ENCODE assay signal across 27 cellular contexts in the genomic region with DNA sequence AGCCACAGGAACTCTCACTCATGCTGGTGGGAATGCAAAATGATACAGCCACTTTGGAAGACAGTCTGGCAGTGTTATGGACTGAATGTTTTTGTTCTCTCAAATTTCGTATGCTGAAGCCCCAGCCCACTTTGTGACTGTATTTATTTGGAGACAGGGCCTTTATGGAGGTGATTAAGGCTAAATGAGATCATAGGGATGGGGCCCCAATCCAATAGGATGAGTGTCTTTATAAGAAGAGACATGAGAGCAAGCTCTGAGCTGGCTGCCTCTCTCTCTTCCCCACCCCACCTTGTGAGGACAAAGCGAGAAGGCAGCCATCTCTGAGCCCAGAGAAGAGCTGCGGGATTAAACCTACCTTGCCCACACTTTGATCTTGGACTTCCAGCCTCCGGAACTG.
"Had no signal": no experiment of that assay in that cellular context is flagged by ENCODE, and none has a peak within 500 bp of the region (broad histone marks: within the 10 kb centered on the region; RNA-seq: fewer than 3 reads in every experiment).

No MANE protein-coding gene starts in this region.

- H3K36me3 ChIP-seq: colonic mucosa, esophagus muscularis mucosa, esophagus squamous epithelium, gastrocnemius medialis, gastroesophageal sphincter, heart left ventricle had no signal

- H3K9me3 ChIP-seq: colonic mucosa had no signal

- FAIRE-seq: colon, endometrium, endothelial cell of umbilical vein, frontal cortex had no signal

- H3K4me3 ChIP-seq: colonic mucosa, coronary artery, dorsolateral prefrontal cortex, esophagus muscularis mucosa, esophagus squamous epithelium, gastrocnemius medialis, gastroesophageal sphincter, heart left ventricle had no signal

- H3K4me1 ChIP-seq: colonic mucosa, foreskin keratinocyte, gastrocnemius medialis had no signal

- H3K27me3 ChIP-seq: colonic mucosa, dorsolateral prefrontal cortex, esophagus squamous epithelium, foreskin keratinocyte, gastrocnemius medialis, gastroesophageal sphincter, heart left ventricle had no signal

- ATAC-seq: effector memory CD8-positive, alpha-beta T cell; esophagus mucosa; foreskin keratinocyte; gastrocnemius medialis; gastroesophageal sphincter; heart left ventricle had no signal

- H3K27ac ChIP-seq: colonic mucosa, coronary artery, dorsolateral prefrontal cortex, epithelial cell of prostate, esophagus muscularis mucosa, esophagus squamous epithelium, foreskin keratinocyte, gastrocnemius medialis, gastroesophageal sphincter, heart left ventricle had no signal

- DNase-seq: colonic mucosa; cortex of kidney; dermis blood vessel endothelial cell; dorsolateral prefrontal cortex; effector CD4-positive, alpha-beta T cell; effector CD8-positive, alpha-beta T cell; effector memory CD4-positive, alpha-beta T cell; effector memory CD8-positive, alpha-beta T cell; endodermal cell; erythroblast; esophagus squamous epithelium; foreskin fibroblast; foreskin keratinocyte; foreskin melanocyte; gastrocnemius medialis; glutamatergic neuron; head of caudate nucleus; heart left ventricle had no signal
